In genomic region chr6:130928158-130928917, GRCh38 we compare ENCODE assay signal across 1 cellular context.
TF ChIP-seq lines count a peak whose summit lies in the region.

No MANE protein-coding gene starts in this region.

TF ChIP-seq in IMR-90, 13 proteins besides CTCF, POLR2A, EP300 and RAD21 (continued from another document):
- no peak for TF ChIP-seq BHLHE40 (IDR thresholded peaks at IDR 0.05; ENCODE audit: low read depth, low read length)
